ENCODE assay signal across 8 cellular contexts in genomic region chr17:75904749-75905521, GRCh38. TPM values are rescaled to one million over a fixed set of nuclear protein-coding genes. Genes with fewer than 3 reads are reported as not detected.
DNase-seq lines count a peak whose midpoint lies in the region; ATAC-seq lines count a peak whose summit lies in the region.

Gene MRPL38 (minus strand): TSS chr17:75904884. CDS start chr17:75904875, 9 bp downstream.

- WGBS in mesodermal cell (ENCODE audit: insufficient coverage in 2 of 2), 2 experiments = 5 to 10% methylated on average over 37 to 51 of the region's 69 CpGs

- H3K36me3 Mint-ChIP-seq in activated CD8-positive, alpha-beta memory T cell treated with anti-CD3 and anti-CD28 coated beads, Interleukin-2, amount 10 ng/mL, durations not matched to agents 7 days and 5 days = peaks cover 6% of the 10 kb centered on the region

- peak within 1 kb of the TSS; percentile 85 for H3K27ac Mint-ChIP-seq in activated CD8-positive, alpha-beta memory T cell treated with anti-CD3 and anti-CD28 coated beads, Interleukin-2, amount 10 ng/mL, durations not matched to agents 7 days and 5 days

- peaks cover 20% of the 10 kb centered on the region for H3K4me1 Mint-ChIP-seq in activated CD8-positive, alpha-beta memory T cell treated with anti-CD3 and anti-CD28 coated beads, Interleukin-2, amount 10 ng/mL, durations not matched to agents 7 days and 5 days

- in situ Hi-C loops in Caki2 (cut with HindIII; ENCODE audit: low pct_unique_long_range_greater_than_20kb, low sequenced_read_pairs) = no loop called here

- no peaks in the 10 kb centered on the region for H3K27me3 ChIP-seq in endocrine pancreas (ENCODE audit: control insufficient read depth, insufficient read depth, low read length)

- ATAC-seq in GM21367 (IDR thresholded peaks at IDR 0.05; ENCODE audit: unreplicated experiment) = peak; percentile 88
- ATAC-seq in activated CD8-positive, alpha-beta memory T cell treated with anti-CD3 and anti-CD28 coated beads, Interleukin-2, amount 10 ng/mL, durations not matched to agents 7 days and 5 days = peak; percentile 98

- peak within 1 kb of the TSS; percentile 73 for H3K9ac ChIP-seq in endocrine pancreas (ENCODE audit: control insufficient read depth, insufficient read depth, low read length)

- H3K4me3 ChIP-seq in endocrine pancreas (ENCODE audit: control insufficient read depth, insufficient read depth, low read length) (peak within 1 kb of the TSS; percentile 43), mesodermal cell (ENCODE audit: extremely low read depth, insufficient read depth, low read length, poor library complexity, severe bottlenecking) (peak within 1 kb of the TSS; percentile 79)

- peak within 1 kb of the TSS; percentile 89 for H3K27ac ChIP-seq in mesodermal cell (ENCODE audit: low read depth, low read length, severe bottlenecking)

- CTCF ChIA-PET in activated CD8-positive, alpha-beta memory T cell treated with anti-CD3 and anti-CD28 coated beads, Interleukin-2, amount 10 ng/mL, durations not matched to agents 7 days and 5 days (lab: Charles Lee) = interaction anchor here (0.6 to 5.8 kb wide), 25 partner anchors 10 to 426 kb away, joined by 3 to 102 read pairs (median 4); partner anchors contain the start of genes ACOX1, CDK3, FBF1 and TEN1

- no peaks in the 10 kb centered on the region for H3K36me3 ChIP-seq in endocrine pancreas (ENCODE audit: control insufficient read depth, insufficient read depth, low read length)
- H3K36me3 ChIP-seq in mesodermal cell (ENCODE audit: control insufficient read depth, insufficient read depth, low read length) = peaks cover 29% of the 10 kb centered on the region

- H3K9me3 Mint-ChIP-seq in activated CD8-positive, alpha-beta memory T cell treated with anti-CD3 and anti-CD28 coated beads, Interleukin-2, amount 10 ng/mL, durations not matched to agents 7 days and 5 days (ENCODE audit: low read depth) = no peaks in the 10 kb centered on the region

- peak within 1 kb of the TSS; percentile 86 for H3K4me3 Mint-ChIP-seq in activated CD8-positive, alpha-beta memory T cell treated with anti-CD3 and anti-CD28 coated beads, Interleukin-2, amount 10 ng/mL, durations not matched to agents 7 days and 5 days

- H3K4me1 ChIP-seq in endocrine pancreas (ENCODE audit: control insufficient read depth, insufficient read depth, low read length) = no peaks in the 10 kb centered on the region
- peaks cover 14% of the 10 kb centered on the region for H3K4me1 ChIP-seq in mesodermal cell (ENCODE audit: control insufficient read depth, insufficient read depth, low read length, poor library complexity, severe bottlenecking)

- H3K27me3 Mint-ChIP-seq in activated CD8-positive, alpha-beta memory T cell treated with anti-CD3 and anti-CD28 coated beads, Interleukin-2, amount 10 ng/mL, durations not matched to agents 7 days and 5 days = no peaks in the 10 kb centered on the region

- H3K9me3 ChIP-seq in endocrine pancreas (ENCODE audit: control insufficient read depth, low read length) = no peaks in the 10 kb centered on the region
- no peaks in the 10 kb centered on the region for H3K9me3 ChIP-seq in mesodermal cell (ENCODE audit: control insufficient read depth, low read length)

- DNase-seq in Caki2 (ENCODE audit: low read depth) = peak; percentile 98
- peak in 75 of 76 experiments; percentile 60 to 97 (median 89) for DNase-seq in HUDEP-2 (lab: John Stamatoyannopoulos, UW; ENCODE audit: unreplicated experiment in 76 of 76)
- DNase-seq in NOMO-1 treated with dmso at 0.1 percent for 144 hours (lab: John Stamatoyannopoulos, UW; ENCODE audit: unreplicated experiment) = peak; percentile 96
- DNase-seq in activated CD8-positive, alpha-beta memory T cell treated with anti-CD3 and anti-CD28 coated beads, Interleukin-2, amount 10 ng/mL, durations not matched to agents 7 days and 5 days = peak; percentile 98
- peak; percentile 80 to 90 for DNase-seq in stimulated activated CD8-positive, alpha-beta memory T cell treated with anti-CD3 and anti-CD28 coated beads, Interleukin-15, amount 100 ng/mL, for 4 hours (ENCODE audit: low read depth in 2 of 2)

RNA-seq across cellular contexts. Expression of gene MRPL38, which starts in this region (rescaled TPM):
- 103 and 124 TPM in 2 replicates for total RNA-seq in Caki2 (2014; rRNA removed; shearing (Covaris generic); ENCODE audit: low replicate concordance)
- 100 to 1,000 TPM; 115 to 139 TPM for total RNA-seq in activated CD8-positive, alpha-beta memory T cell treated with anti-CD3 and anti-CD28 coated beads, Interleukin-2, amount 10 ng/mL, durations not matched to agents 7 days and 5 days
- 51.2 TPM for polyA plus RNA-seq in mesodermal cell (2013, experiment 1 of 2)
- 46.2 TPM for polyA plus RNA-seq in mesodermal cell (2013, experiment 2 of 2)

Comparison
In these comparisons a context has a peak if more than half of its experiments do, and no peak if none do; other contexts are left out.
1. Peak in every context shown above with its lines: DNase-seq, ATAC-seq, H3K4me3 ChIP-seq and H3K27ac ChIP-seq.